Comparison of ENCODE assay signal across 10 cellular contexts in the genomic region with DNA sequence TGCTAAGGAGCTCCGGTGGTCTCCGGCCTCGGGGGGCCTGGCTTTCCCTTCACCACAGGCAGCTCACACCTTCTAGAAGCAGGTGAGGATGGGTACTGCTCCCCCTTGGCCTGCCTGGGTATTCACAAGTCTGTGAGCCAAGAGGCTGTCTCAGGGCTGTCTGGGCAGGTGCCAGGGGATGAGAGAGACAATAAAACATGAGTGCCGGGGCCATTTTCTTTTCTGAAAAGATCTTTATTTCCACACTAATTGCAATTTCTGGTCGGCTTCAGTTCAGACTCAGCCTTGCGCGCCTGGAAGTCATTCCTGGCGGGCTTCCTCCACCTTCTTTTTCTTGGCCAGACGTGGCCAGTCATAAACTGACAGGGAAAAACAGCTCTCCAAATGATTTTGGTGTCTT.
A peak's percentile ranks its signal among the peaks of the same experiment; 100 is the strongest.
DNase-seq lines count a peak whose midpoint lies in the region; ATAC-seq and TF ChIP-seq lines count a peak whose summit lies in the region.
"Had no signal": no experiment of that assay in that cellular context is flagged by ENCODE, and none has a peak within 500 bp of the region (broad histone marks: within the 10 kb centered on the region; RNA-seq: fewer than 3 reads in every experiment).

No MANE protein-coding gene starts in this region.

- H3K27ac ChIP-seq in right lobe of liver (peak overlapping the region; percentile 96 to 100 (median 99)), thoracic aorta (peak overlapping the region; percentile 69 to 94)

- H3K4me3 Mint-ChIP-seq in activated naive CD4-positive, alpha-beta T cell treated with anti-CD3 and anti-CD28 coated beads, Interleukin-2, amount 10 ng/mL, durations not matched to agents 7 days and 5 days: no peak overlapping the region
- no peak overlapping the region for H3K4me3 Mint-ChIP-seq in activated T-helper 17 cell treated with anti-CD3 and anti-CD28 coated beads, Interleukin-2, amount 50 U/mL, for 72 hours

- H3K9me3 ChIP-seq in right lobe of liver: no peaks in the 10 kb centered on the region
- no peaks in the 10 kb centered on the region for H3K9me3 ChIP-seq in thoracic aorta

- intact Hi-C loops in right lobe of liver (cut with DNase I): no loop called here

- TF ChIP-seq CTCF in right lobe of liver (IDR thresholded peaks at IDR 0.05) (no peak), thoracic aorta (IDR thresholded peaks at IDR 0.05) (no peak)

- H3K36me3 Mint-ChIP-seq in activated naive CD4-positive, alpha-beta T cell treated with anti-CD3 and anti-CD28 coated beads, Interleukin-2, amount 50 U/mL, for 72 hours: peaks cover 0 to 7% of the 10 kb centered on the region in 2 donors
- H3K36me3 Mint-ChIP-seq in activated naive CD4-positive, alpha-beta T cell treated with anti-CD3 and anti-CD28 coated beads, Interleukin-2, amount 10 ng/mL, durations not matched to agents 7 days and 5 days: no peaks in the 10 kb centered on the region
- peaks cover 6% of the 10 kb centered on the region for H3K36me3 Mint-ChIP-seq in activated T-helper 17 cell treated with anti-CD3 and anti-CD28 coated beads, Interleukin-2, amount 50 U/mL, for 72 hours (ENCODE audit: low read depth)

- peak in 1 of 2 donors; percentile 48 for DNase-seq in activated naive CD4-positive, alpha-beta T cell treated with anti-CD3 and anti-CD28 coated beads, Interleukin-2, amount 50 U/mL, for 72 hours (ENCODE audit: low spot score in 2 of 2)
- no peak for DNase-seq in activated naive CD4-positive, alpha-beta T cell treated with anti-CD3 and anti-CD28 coated beads, Interleukin-2, amount 10 ng/mL, durations not matched to agents 7 days and 5 days
- peak; percentile 54 to 64 (median 63) for DNase-seq in right lobe of liver
- no peak for DNase-seq in thoracic aorta (ENCODE audit: low spot score)
- DNase-seq in central memory CD4-positive, alpha-beta T cell: no peak
- no peak for DNase-seq in NCI-H524 treated with DMSO at 0.1 percent for 48 hours (lab: John Stamatoyannopoulos, UW)
- DNase-seq: activated CD4-positive, alpha-beta T cell treated with anti-CD3 and anti-CD28 coated beads for 48 hours; stimulated activated CD4-positive, alpha-beta T cell treated with anti-CD3 and anti-CD28 coated beads, Interleukin-4, amount 100 ng/mL, for 1 hour had no signal

- H3K4me1 ChIP-seq in right lobe of liver (peaks cover 0 to 33% (median 5%) of the 10 kb centered on the region in 4 donors), thoracic aorta (ENCODE audit: control insufficient read depth in 1 of 2, low read depth in 2 of 2) (peaks cover 12 to 38% of the 10 kb centered on the region in 2 donors)

- no peak overlapping the region for H3K4me3 ChIP-seq in right lobe of liver
- H3K4me3 ChIP-seq in thoracic aorta: no peak overlapping the region

- peak overlapping the region; percentile 29 to 92 for H3K27ac Mint-ChIP-seq in activated naive CD4-positive, alpha-beta T cell treated with anti-CD3 and anti-CD28 coated beads, Interleukin-2, amount 50 U/mL, for 72 hours
- H3K27ac Mint-ChIP-seq in activated naive CD4-positive, alpha-beta T cell treated with anti-CD3 and anti-CD28 coated beads, Interleukin-2, amount 10 ng/mL, durations not matched to agents 7 days and 5 days: no peak overlapping the region
- H3K27ac Mint-ChIP-seq in activated T-helper 17 cell treated with anti-CD3 and anti-CD28 coated beads, Interleukin-2, amount 50 U/mL, for 72 hours: peak overlapping the region; percentile 11

- ATAC-seq in activated naive CD4-positive, alpha-beta T cell treated with anti-CD3 and anti-CD28 coated beads, Interleukin-2, amount 50 U/mL, for 72 hours: no peak
- ATAC-seq in activated T-helper 17 cell treated with anti-CD3 and anti-CD28 coated beads, Interleukin-2, amount 50 U/mL, for 72 hours (replicated peaks): no peak
- ATAC-seq in right lobe of liver (no peak), thoracic aorta (ENCODE audit: insufficient number of reproducible peaks, low FRiP score, low read depth) (no peak), HG02970 (IDR thresholded peaks at IDR 0.05; ENCODE audit: low FRiP score, unreplicated experiment) (no peak)

- peaks cover 16% of the 10 kb centered on the region for H3K4me1 Mint-ChIP-seq in activated naive CD4-positive, alpha-beta T cell treated with anti-CD3 and anti-CD28 coated beads, Interleukin-2, amount 10 ng/mL, durations not matched to agents 7 days and 5 days
- peaks cover 5% of the 10 kb centered on the region for H3K4me1 Mint-ChIP-seq in activated T-helper 17 cell treated with anti-CD3 and anti-CD28 coated beads, Interleukin-2, amount 50 U/mL, for 72 hours

- H3K27me3 ChIP-seq in right lobe of liver: no peaks in the 10 kb centered on the region
- no peaks in the 10 kb centered on the region for H3K27me3 ChIP-seq in thoracic aorta (replicated peaks; ENCODE audit: insufficient read depth)

- no peaks in the 10 kb centered on the region for H3K36me3 ChIP-seq in right lobe of liver
- no peaks in the 10 kb centered on the region for H3K36me3 ChIP-seq in thoracic aorta

- H3K9me3 Mint-ChIP-seq in activated naive CD4-positive, alpha-beta T cell treated with anti-CD3 and anti-CD28 coated beads, Interleukin-2, amount 50 U/mL, for 72 hours: no peaks in the 10 kb centered on the region
- no peaks in the 10 kb centered on the region for H3K9me3 Mint-ChIP-seq in activated naive CD4-positive, alpha-beta T cell treated with anti-CD3 and anti-CD28 coated beads, Interleukin-2, amount 10 ng/mL, durations not matched to agents 7 days and 5 days
- no peaks in the 10 kb centered on the region for H3K9me3 Mint-ChIP-seq in activated T-helper 17 cell treated with anti-CD3 and anti-CD28 coated beads, Interleukin-2, amount 50 U/mL, for 72 hours

- 75% methylated on average over 6 of the region's 9 CpGs for WGBS in right lobe of liver (ENCODE audit: insufficient coverage, low coverage, low lambda C conversion rate, missing lambda C conversion rate)

- CTCF ChIA-PET in activated naive CD4-positive, alpha-beta T cell treated with anti-CD3 and anti-CD28 coated beads, Interleukin-2, amount 10 ng/mL, durations not matched to agents 7 days and 5 days (lab: Charles Lee): no interaction called here

- H3K27me3 Mint-ChIP-seq in activated naive CD4-positive, alpha-beta T cell treated with anti-CD3 and anti-CD28 coated beads, Interleukin-2, amount 10 ng/mL, durations not matched to agents 7 days and 5 days: peaks cover 10% of the 10 kb centered on the region
- H3K27me3 Mint-ChIP-seq in activated T-helper 17 cell treated with anti-CD3 and anti-CD28 coated beads, Interleukin-2, amount 50 U/mL, for 72 hours: no peaks in the 10 kb centered on the region

- TF ChIP-seq POLR2A in right lobe of liver (IDR thresholded peaks at IDR 0.05): no peak

Comparison
In these comparisons a context has a peak if more than half of its experiments do, and no peak if none do; other contexts are left out.
1. DNase-seq: peak in right lobe of liver (3 of 3); none in activated naive CD4-positive, alpha-beta T cell treated with anti-CD3 and anti-CD28 coated beads, Interleukin-2, amount 10 ng/mL, durations not matched to agents 7 days and 5 days (single experiment), thoracic aorta (single experiment), central memory CD4-positive, alpha-beta T cell (single experiment) and NCI-H524 treated with DMSO at 0.1 percent for 48 hours (single experiment).